10 cellular contexts compared by ENCODE assay signal in genomic region chr11:7520981-7521487, GRCh38. TPM values are rescaled to one million over a fixed set of nuclear protein-coding genes. Genes with fewer than 3 reads are reported as not detected.
DNase-seq lines count a peak whose midpoint lies in the region; ATAC-seq and TF ChIP-seq lines count a peak whose summit lies in the region.
"Had no signal": no experiment of that assay in that cellular context is flagged by ENCODE, and none has a peak within 500 bp of the region (broad histone marks: within the 10 kb centered on the region; RNA-seq: fewer than 3 reads in every experiment).

No MANE protein-coding gene starts in this region.

- H4K20me1 ChIP-seq in hepatocyte (ENCODE audit: insufficient read depth, poor library complexity, severe bottlenecking): no peaks in the 10 kb centered on the region

- intact Hi-C loops in prostate gland (cut with DNase I): no loop called here

- H2AFZ ChIP-seq in hepatocyte: no peak overlapping the region

- H3K27me3 ChIP-seq in hepatocyte (no peaks in the 10 kb centered on the region), prostate gland (replicated peaks; ENCODE audit: insufficient read depth) (no peaks in the 10 kb centered on the region)

- H3K4me3 ChIP-seq in hepatocyte: no peak overlapping the region
- H3K4me3 ChIP-seq in prostate gland: no peak overlapping the region

- H3K27ac ChIP-seq in hepatocyte: peak overlapping the region; percentile 71
- H3K27ac ChIP-seq in prostate gland: no peak overlapping the region

- no peak for TF ChIP-seq POLR2A in prostate gland (IDR thresholded peaks at IDR 0.05)

- DNase-seq in GM13977 (ENCODE audit: low spot score) (peak; percentile 64), hepatocyte (ENCODE audit: low spot score) (no peak), NCI-H226 (no peak), prostate gland (ENCODE audit: low spot score) (no peak), nucleus accumbens (lab: John Stamatoyannopoulos, UW) (no peak)
- no peak for DNase-seq in stimulated activated CD4-positive, alpha-beta T cell treated with anti-CD3 and anti-CD28 coated beads, Interleukin-12 subunit alpha, Interleukin-12 subunit beta, amount 100 ng/mL, for 4 hours
- DNase-seq: GDM1; naive thymus-derived CD8-positive, alpha-beta T cell had no signal

- peaks cover 60% of the 10 kb centered on the region for H3K79me2 ChIP-seq in hepatocyte

- peak overlapping the region; percentile 31 for H3K4me2 ChIP-seq in hepatocyte

- TF ChIP-seq CTCF in GM13977 (IDR thresholded peaks at IDR 0.05; ENCODE audit: extremely low read depth, insufficient read depth, missing control alignments) (no peak), hepatocyte (IDR thresholded peaks at IDR 0.05; ENCODE audit: poor library complexity) (no peak), prostate gland (IDR thresholded peaks at IDR 0.05) (no peak)

- H3K4me1 ChIP-seq in hepatocyte (ENCODE audit: insufficient read depth) (peaks cover 9% of the 10 kb centered on the region), prostate gland (replicated peaks) (no peaks in the 10 kb centered on the region)

- no peaks in the 10 kb centered on the region for H3K9me2 ChIP-seq in hepatocyte (replicated peaks; ENCODE audit: insufficient read depth)

- ATAC-seq in GM21528 (IDR thresholded peaks at IDR 0.05; ENCODE audit: low FRiP score, unreplicated experiment) (peak; percentile 78), HG03571 (IDR thresholded peaks at IDR 0.05; ENCODE audit: unreplicated experiment) (peak; percentile 79)

- in situ Hi-C loops in GM13977 (cut with MboI; ENCODE audit: low pct_unique_long_range_greater_than_20kb, low sequenced_read_pairs, unreplicated experiment): no loop called here

- 39% methylated on average over 2 of the region's 2 CpGs for WGBS in hepatocyte (ENCODE audit: low lambda C conversion rate, missing lambda C conversion rate)
- 0% methylated on average over 2 of the region's 2 CpGs for WGBS in prostate gland

- H3K9me3 ChIP-seq in hepatocyte (ENCODE audit: low read depth) (no peaks in the 10 kb centered on the region), prostate gland (no peaks in the 10 kb centered on the region)

- H3K36me3 ChIP-seq in hepatocyte (replicated peaks; ENCODE audit: insufficient read depth, low read depth): no peaks in the 10 kb centered on the region
- no peaks in the 10 kb centered on the region for H3K36me3 ChIP-seq in prostate gland

RNA-seq across cellular contexts. Expression of gene PPFIBP2, which starts 7.2 kb away (rescaled TPM):
- total RNA-seq in hepatocyte: 55.8 and 58.6 TPM in 2 replicates
- 33.9 and 43.6 TPM in 2 replicates for polyA plus RNA-seq in hepatocyte
- 10 to 100 TPM; 76.3 to 88.3 TPM for total RNA-seq in prostate gland

RNA-seq across cellular contexts. Expression of gene OLFML1, which starts 35.7 kb away (rescaled TPM):
- total RNA-seq in hepatocyte (9.3 and 11.4 TPM in 2 replicates), prostate gland (1 to 10 TPM; 3.5 to 4.4 TPM)
- polyA plus RNA-seq in hepatocyte: 8.2 and 10.9 TPM in 2 replicates
- total RNA-seq: naive thymus-derived CD8-positive, alpha-beta T cell had no signal
